8 cellular contexts compared by ENCODE assay signal in the genomic region with DNA sequence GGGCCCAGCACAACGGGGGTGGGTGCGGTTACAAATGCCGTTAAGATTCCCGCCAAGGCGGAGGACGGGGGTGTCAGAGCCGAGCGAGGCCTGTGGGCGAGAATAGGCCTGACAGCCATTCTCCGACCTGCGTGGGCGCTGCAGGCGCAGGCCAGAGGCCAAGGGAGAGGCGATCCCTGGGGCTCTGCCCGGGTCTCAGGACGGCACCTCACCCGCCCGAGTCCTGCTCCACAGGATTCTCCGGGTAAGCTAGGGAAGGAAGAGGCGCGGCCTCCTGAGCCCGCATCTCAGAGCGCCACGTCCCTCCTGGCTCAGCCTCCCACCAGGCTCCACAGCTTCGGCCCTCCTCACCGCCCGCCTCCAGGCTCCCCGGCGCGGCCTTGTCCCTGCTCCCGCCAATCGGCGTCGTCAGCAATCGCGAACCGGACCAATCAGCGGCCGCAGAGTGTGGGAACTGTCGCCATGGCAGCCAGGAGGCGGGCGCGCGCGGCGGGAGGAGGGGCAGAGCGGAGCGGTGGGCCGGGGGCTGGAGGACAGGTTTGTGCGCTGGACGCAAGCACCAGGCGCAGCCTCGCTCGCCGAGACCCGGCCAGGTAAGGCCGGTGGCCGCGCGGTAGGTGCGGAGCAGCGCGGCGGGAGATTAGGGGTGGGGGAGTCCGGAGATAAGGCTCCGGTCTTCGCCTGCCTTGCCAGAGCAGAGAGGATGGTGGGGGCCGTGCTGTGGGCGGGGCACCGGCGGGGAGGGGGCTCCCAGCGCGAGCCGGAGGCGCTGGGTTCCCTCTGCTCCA. TPM values are rescaled to one million over a fixed set of nuclear protein-coding genes. Genes with fewer than 3 reads are reported as not detected.
DNase-seq lines count a peak whose midpoint lies in the region; ATAC-seq, FAIRE-seq and TF ChIP-seq lines count a peak whose summit lies in the region.

NUCB2 (plus strand) TSS at position 504 of the 788 bp plus-strand sequence. CDS start 18,585 bp downstream, outside the sequence.

- H3K9me3 ChIP-seq in HUES64 (ENCODE audit: insufficient read depth, low read depth, low read length) (no peaks in the 10 kb centered on the region), OCI-LY1 (ENCODE audit: low read length) (no peaks in the 10 kb centered on the region), mesodermal cell (ENCODE audit: control insufficient read depth, low read length) (no peaks in the 10 kb centered on the region)

- CTCF ChIA-PET in Calu3 (lab: Charles Lee) = interaction anchor here (0.5 to 1.6 kb wide), 5 partner anchors 9 to 43 kb away, joined by 3 to 8 read pairs (median 6); no protein-coding TSS in a partner anchor

- peak within 1 kb of the TSS; percentile 69 for H3K4me3 Mint-ChIP-seq in Calu3 (ENCODE audit: low read depth, unreplicated experiment)

- no peaks in the 10 kb centered on the region for H3K27me3 Mint-ChIP-seq in Calu3 (ENCODE audit: unreplicated experiment)

- H3K4me2 ChIP-seq in OCI-LY1 (ENCODE audit: low read length) = peak within 1 kb of the TSS; percentile 88

- ATAC-seq in GM21447 (IDR thresholded peaks at IDR 0.05; ENCODE audit: unreplicated experiment) = peak; percentile 98

- no peaks in the 10 kb centered on the region for H3F3A ChIP-seq in OCI-LY1 (ENCODE audit: insufficient read depth, low read length)

- peak; percentile 97 for DNase-seq in Calu3
- peak; percentile 97 for DNase-seq in activated CD8-positive, alpha-beta memory T cell treated with anti-CD3 and anti-CD28 coated beads, Interleukin-2, amount 50 U/mL, for 4 hours
- DNase-seq in stimulated activated CD8-positive, alpha-beta memory T cell treated with anti-CD3 and anti-CD28 coated beads, Interleukin-15, amount 100 ng/mL, for 4 hours (ENCODE audit: low read depth in 2 of 2) = peak; percentile 90 to 92

- H3K36me3 Mint-ChIP-seq in Calu3 (ENCODE audit: insufficient read depth, unreplicated experiment) = peaks cover 21% of the 10 kb centered on the region

- peak within 1 kb of the TSS; percentile 94 for H3K27ac Mint-ChIP-seq in Calu3 (ENCODE audit: unreplicated experiment)

- H3K4me3 ChIP-seq in HUES64 (ENCODE audit: low read length) (peak within 1 kb of the TSS; percentile 78), OCI-LY1 (ENCODE audit: low read depth, low read length, poor library complexity, severe bottlenecking) (peak within 1 kb of the TSS; percentile 87), mesodermal cell (ENCODE audit: extremely low read depth, insufficient read depth, low read length, poor library complexity, severe bottlenecking) (peak within 1 kb of the TSS; percentile 72)

- H3K79me2 ChIP-seq in OCI-LY1 (ENCODE audit: insufficient read depth, low read length) = peaks cover 29% of the 10 kb centered on the region

- intact Hi-C loops in Calu3 (cut with micrococcal nuclease; ENCODE audit: unreplicated experiment) = no loop called here

- peaks cover 4% of the 10 kb centered on the region for H3K4me1 ChIP-seq in HUES64 (ENCODE audit: insufficient read depth, low read length)
- H3K4me1 ChIP-seq in OCI-LY1 (ENCODE audit: insufficient read depth, low read length, severe bottlenecking) = peaks cover 27% of the 10 kb centered on the region
- H3K4me1 ChIP-seq in mesodermal cell (ENCODE audit: control insufficient read depth, insufficient read depth, low read length, poor library complexity, severe bottlenecking) = no peaks in the 10 kb centered on the region

- no TSS peak for BruUV-seq in Calu3 (replicated peaks; lab: Mats Ljungman, UMichigan)

- H4K20me1 ChIP-seq in OCI-LY1 (ENCODE audit: insufficient read depth, low read length) = no peaks in the 10 kb centered on the region

- no peaks in the 10 kb centered on the region for H3K9me2 ChIP-seq in OCI-LY1 (ENCODE audit: low read depth, low read length)

- no peak within 1 kb of the TSS for H3K27ac ChIP-seq in HUES64 (ENCODE audit: low read depth, low read length)
- peak within 1 kb of the TSS; percentile 87 for H3K27ac ChIP-seq in OCI-LY1 (ENCODE audit: low read depth, low read length, poor library complexity, severe bottlenecking)
- peak within 1 kb of the TSS; percentile 84 for H3K27ac ChIP-seq in mesodermal cell (ENCODE audit: low read depth, low read length, severe bottlenecking)

- under 1% methylated on average over 75 of the region's 75 CpGs for WGBS in HUES64
- WGBS in mesodermal cell (ENCODE audit: insufficient coverage in 2 of 2), 2 experiments = 1% methylated on average over 53 to 65 of the region's 75 CpGs

- no peak within 1 kb of the TSS for H2AFZ ChIP-seq in OCI-LY1 (ENCODE audit: low read length)

- TF ChIP-seq CTCF in Calu3 (IDR thresholded peaks at IDR 0.05; ENCODE audit: unreplicated experiment) (no peak), OCI-LY1 (IDR thresholded peaks at IDR 0.05; ENCODE audit: low read length) (no peak)

- H3K36me3 ChIP-seq in HUES64 (ENCODE audit: insufficient read depth, low read length) (no peaks in the 10 kb centered on the region), OCI-LY1 (ENCODE audit: insufficient read depth, low read length) (no peaks in the 10 kb centered on the region), mesodermal cell (ENCODE audit: control insufficient read depth, insufficient read depth, low read length) (no peaks in the 10 kb centered on the region)

- H3K9ac ChIP-seq in HUES64 (ENCODE audit: low read depth, low read length) (peak within 1 kb of the TSS; percentile 70), OCI-LY1 (ENCODE audit: low read length) (peak within 1 kb of the TSS; percentile 89)

- peaks cover 17% of the 10 kb centered on the region for H3K27me3 ChIP-seq in HUES64 (ENCODE audit: insufficient read depth, low read length)
- no peaks in the 10 kb centered on the region for H3K27me3 ChIP-seq in OCI-LY1 (ENCODE audit: insufficient read depth, low read length)

- peaks cover 17% of the 10 kb centered on the region for H3K4me1 Mint-ChIP-seq in Calu3 (ENCODE audit: low read depth, unreplicated experiment)

- peak; percentile 88 for FAIRE-seq in endometrium (lab: Jason Lieb, UNC)

- H3K9me3 Mint-ChIP-seq in Calu3 (ENCODE audit: low read depth, unreplicated experiment) = no peaks in the 10 kb centered on the region

RNA-seq across cellular contexts. Expression of gene NUCB2, which starts in this region (rescaled TPM):
- total RNA-seq in Calu3 (2022) = 53.2 and 58.6 TPM in 2 replicates
- 21.9 TPM for polyA plus RNA-seq in HUES64 (2013, experiment 1 of 2)
- 31.3 TPM for polyA plus RNA-seq in HUES64 (2013, experiment 2 of 2)
- polyA plus RNA-seq in mesodermal cell (2013, experiment 1 of 2) = 71.0 TPM
- polyA plus RNA-seq in mesodermal cell (2013, experiment 2 of 2) = 79.8 TPM
